18 cellular contexts compared by ENCODE assay signal in the genomic region with DNA sequence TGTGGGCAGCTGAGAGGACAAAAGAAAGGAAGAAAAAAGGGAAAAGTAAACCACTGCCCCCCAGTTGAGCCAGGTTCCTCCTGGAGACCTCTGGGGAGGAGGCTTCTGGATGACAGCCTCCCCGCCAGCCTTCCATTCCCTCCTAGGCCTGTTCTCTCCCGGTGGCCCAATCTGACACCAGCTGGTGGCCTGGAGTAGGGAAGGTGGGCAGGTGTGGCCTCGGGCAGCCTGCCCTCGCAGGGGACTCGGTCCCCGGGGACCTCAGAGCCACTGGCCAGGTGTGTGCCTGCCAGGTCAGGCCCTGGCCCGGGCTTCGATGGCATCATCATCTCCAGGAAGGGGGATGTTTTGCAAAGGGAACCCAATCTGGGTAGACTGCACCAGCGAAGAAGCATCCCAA.
DNase-seq lines count a peak whose midpoint lies in the region; ATAC-seq and TF ChIP-seq lines count a peak whose summit lies in the region.
"Had no signal": no experiment of that assay in that cellular context is flagged by ENCODE, and none has a peak within 500 bp of the region (broad histone marks: within the 10 kb centered on the region; RNA-seq: fewer than 3 reads in every experiment).

No MANE protein-coding gene starts in this region.

- no peak overlapping the region for H3K27ac ChIP-seq in right cardiac atrium (ENCODE audit: low read length)
- H3K27ac ChIP-seq in left ventricle myocardium inferior (replicated peaks) = no peak overlapping the region
- H3K27ac ChIP-seq in duodenal mucosa (ENCODE audit: low read depth, low read length) = peak overlapping the region; percentile 42
- H3K27ac ChIP-seq in prostate gland = peak overlapping the region; percentile 95 to 98
- H3K27ac ChIP-seq: GM23248, SJSA1 had no signal

- no peak overlapping the region for H3K9ac ChIP-seq in duodenal mucosa (ENCODE audit: low read depth in 1 of 2, low read length in 2 of 2)
- H3K9ac ChIP-seq: GM23248 had no signal

- TF ChIP-seq CTCF in left ventricle myocardium inferior (IDR thresholded peaks at IDR 0.05; ENCODE audit: borderline replicate concordance) = no peak
- peak in 1 of 4 experiments; percentile 10 for TF ChIP-seq CTCF in prostate gland (IDR thresholded peaks at IDR 0.05)

- TF ChIP-seq POLR2A in prostate gland (IDR thresholded peaks at IDR 0.05) = no peak

- ATAC-seq in right cardiac atrium (no peak), GM18520 (IDR thresholded peaks at IDR 0.05; ENCODE audit: unreplicated experiment) (no peak)
- ATAC-seq: stimulated activated memory B cell treated with anti-CD40 and anti-IgM and Interleukin-4, amounts not matched to agents 10 μg/mL and 1 μg/mL and 100 μg/mL, for 72 hours had no signal

- 84% methylated on average over 9 of the region's 9 CpGs for WGBS in right cardiac atrium
- 30% methylated on average over 9 of the region's 9 CpGs for WGBS in prostate gland

- no peak overlapping the region for H3K4me3 ChIP-seq in right cardiac atrium (ENCODE audit: low read length)
- H3K4me3 ChIP-seq in left ventricle myocardium inferior = no peak overlapping the region
- no peak overlapping the region for H3K4me3 ChIP-seq in duodenal mucosa (ENCODE audit: low read depth in 1 of 2, low read length in 2 of 2)
- no peak overlapping the region for H3K4me3 ChIP-seq in prostate gland
- H3K4me3 ChIP-seq: GM23248, lung, SJSA1 had no signal

- in situ Hi-C loops in ACHN (cut with HindIII; ENCODE audit: low pct_ligation_motif_present, low pct_unique_long_range_greater_than_20kb, low sequenced_read_pairs) = no loop called here

- DNase-seq in right cardiac atrium (peak in 2 of 3 donors; percentile 30 to 40), left ventricle myocardium inferior (no peak), prostate gland (ENCODE audit: low spot score) (no peak), ACHN (no peak), amygdala (lab: John Stamatoyannopoulos, UW) (no peak), NK-92 (lab: John Stamatoyannopoulos, UW; ENCODE audit: unreplicated experiment) (no peak)
- DNase-seq: activated CD4-positive, alpha-beta T cell treated with anti-CD3 and anti-CD28 coated beads for 48 hours; activated gamma-delta T cell; anterior cingulate cortex; GM23248; IMR-90; NCI-H187; NCI-H510A had no signal

- H3K27me3 ChIP-seq in right cardiac atrium (ENCODE audit: control insufficient read depth, insufficient read depth) (no peaks in the 10 kb centered on the region), left ventricle myocardium inferior (ENCODE audit: low read depth) (no peaks in the 10 kb centered on the region), duodenal mucosa (ENCODE audit: control insufficient read depth in 1 of 2, insufficient read depth in 2 of 2, low read length in 2 of 2) (no peaks in the 10 kb centered on the region), prostate gland (replicated peaks; ENCODE audit: insufficient read depth) (no peaks in the 10 kb centered on the region)

- intact Hi-C loops in right cardiac atrium (cut with DNase I) (no loop called here), left ventricle myocardium inferior (cut with micrococcal nuclease) (no loop called here), prostate gland (cut with DNase I) (loop anchor here (5.0 to 10.0 kb wide), 2 partner anchors 45 to 227 kb away; no protein-coding TSS in a partner anchor)

- H3K9me3 ChIP-seq in right cardiac atrium (ENCODE audit: control insufficient read depth, low read length) (no peaks in the 10 kb centered on the region), left ventricle myocardium inferior (replicated peaks) (no peaks in the 10 kb centered on the region), duodenal mucosa (ENCODE audit: control insufficient read depth in 1 of 2, low read length in 2 of 2) (no peaks in the 10 kb centered on the region), prostate gland (no peaks in the 10 kb centered on the region)
- H3K9me3 ChIP-seq: SJSA1 had no signal

- H3K36me3 ChIP-seq in left ventricle myocardium inferior (peaks cover 27% of the 10 kb centered on the region), duodenal mucosa (ENCODE audit: control insufficient read depth in 1 of 2, insufficient read depth in 2 of 2, low read length in 2 of 2) (peaks cover 21 to 24% of the 10 kb centered on the region in 2 donors), prostate gland (no peaks in the 10 kb centered on the region)
- H3K36me3 ChIP-seq: SJSA1 had no signal

- peaks cover 8% of the 10 kb centered on the region for H3K4me1 ChIP-seq in right cardiac atrium (ENCODE audit: control insufficient read depth, insufficient read depth, low read length)
- H3K4me1 ChIP-seq in left ventricle myocardium inferior = peaks cover 53% of the 10 kb centered on the region
- H3K4me1 ChIP-seq in duodenal mucosa (ENCODE audit: control insufficient read depth in 1 of 2, insufficient read depth in 2 of 2, low read length in 2 of 2) = peaks cover 0 to 4% of the 10 kb centered on the region in 2 donors
- peaks cover 68% of the 10 kb centered on the region for H3K4me1 ChIP-seq in prostate gland (replicated peaks)

Comparison
In these comparisons a context has a peak if more than half of its experiments do, and no peak if none do; other contexts are left out.
1. DNase-seq: peak in right cardiac atrium (2 of 3); none in left ventricle myocardium inferior (single experiment), prostate gland (single experiment), ACHN (single experiment), amygdala (0 of 56) and NK-92 (single experiment).
2. H3K27ac ChIP-seq: peak in duodenal mucosa (single experiment) and prostate gland (2 of 2); none in right cardiac atrium (single experiment) and left ventricle myocardium inferior (single experiment).